2 cellular contexts compared by ENCODE assay signal in the genomic region with DNA sequence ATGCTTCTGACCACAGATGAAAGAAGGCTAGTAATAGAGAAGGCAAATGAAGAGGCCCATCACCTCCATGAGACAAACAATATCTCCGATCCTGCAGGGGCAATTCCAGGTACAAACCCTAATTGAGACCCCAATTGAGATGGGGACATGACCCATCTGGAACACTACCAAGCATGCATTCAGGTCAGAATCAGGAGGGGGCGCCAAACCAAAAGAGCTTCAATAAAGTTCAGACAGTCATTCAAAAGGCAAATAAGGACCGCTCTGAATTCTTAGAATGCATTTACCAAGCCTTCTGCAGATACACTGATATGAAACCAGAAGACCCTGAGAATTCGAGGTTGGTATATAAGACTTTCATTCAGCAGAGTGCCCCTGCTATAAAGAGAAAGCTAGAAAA.
TF ChIP-seq lines count a peak whose summit lies in the region.

No MANE protein-coding gene starts in this region.

TF ChIP-seq in Ishikawa, 13 proteins besides CTCF, POLR2A, EP300 and RAD21:
- TF ChIP-seq, protein P1, sequence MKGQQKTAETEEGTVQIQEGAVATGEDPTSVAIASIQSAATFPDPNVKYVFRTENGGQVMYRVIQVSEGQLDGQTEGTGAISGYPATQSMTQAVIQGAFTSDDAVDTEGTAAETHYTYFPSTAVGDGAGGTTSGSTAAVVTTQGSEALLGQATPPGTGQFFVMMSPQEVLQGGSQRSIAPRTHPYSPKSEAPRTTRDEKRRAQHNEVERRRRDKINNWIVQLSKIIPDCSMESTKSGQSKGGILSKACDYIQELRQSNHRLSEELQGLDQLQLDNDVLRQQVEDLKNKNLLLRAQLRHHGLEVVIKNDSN (IDR thresholded peaks at IDR 0.05) = no peak
- no peak for TF ChIP-seq NFIC (IDR thresholded peaks at IDR 0.05)
- TF ChIP-seq, protein P2, sequence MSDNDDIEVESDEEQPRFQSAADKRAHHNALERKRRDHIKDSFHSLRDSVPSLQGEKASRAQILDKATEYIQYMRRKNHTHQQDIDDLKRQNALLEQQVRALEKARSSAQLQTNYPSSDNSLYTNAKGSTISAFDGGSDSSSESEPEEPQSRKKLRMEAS (IDR thresholded peaks at IDR 0.05) = no peak
- TF ChIP-seq FOXM1 (IDR thresholded peaks at IDR 0.05; ENCODE audit: borderline replicate concordance, low read depth) = no peak
- no peak for TF ChIP-seq ZBTB7A (IDR thresholded peaks at IDR 0.05; ENCODE audit: low read depth)
- no peak for TF ChIP-seq TCF12 (IDR thresholded peaks at IDR 0.05; ENCODE audit: low read depth)
- no peak for TF ChIP-seq CEBPB (IDR thresholded peaks at IDR 0.05)
- TF ChIP-seq EGR1 (IDR thresholded peaks at IDR 0.05) = no peak
- no peak for TF ChIP-seq CREB1 (IDR thresholded peaks at IDR 0.05; ENCODE audit: low read depth)
- TF ChIP-seq TEAD4 (IDR thresholded peaks at IDR 0.05) = no peak
- TF ChIP-seq, protein P3, sequence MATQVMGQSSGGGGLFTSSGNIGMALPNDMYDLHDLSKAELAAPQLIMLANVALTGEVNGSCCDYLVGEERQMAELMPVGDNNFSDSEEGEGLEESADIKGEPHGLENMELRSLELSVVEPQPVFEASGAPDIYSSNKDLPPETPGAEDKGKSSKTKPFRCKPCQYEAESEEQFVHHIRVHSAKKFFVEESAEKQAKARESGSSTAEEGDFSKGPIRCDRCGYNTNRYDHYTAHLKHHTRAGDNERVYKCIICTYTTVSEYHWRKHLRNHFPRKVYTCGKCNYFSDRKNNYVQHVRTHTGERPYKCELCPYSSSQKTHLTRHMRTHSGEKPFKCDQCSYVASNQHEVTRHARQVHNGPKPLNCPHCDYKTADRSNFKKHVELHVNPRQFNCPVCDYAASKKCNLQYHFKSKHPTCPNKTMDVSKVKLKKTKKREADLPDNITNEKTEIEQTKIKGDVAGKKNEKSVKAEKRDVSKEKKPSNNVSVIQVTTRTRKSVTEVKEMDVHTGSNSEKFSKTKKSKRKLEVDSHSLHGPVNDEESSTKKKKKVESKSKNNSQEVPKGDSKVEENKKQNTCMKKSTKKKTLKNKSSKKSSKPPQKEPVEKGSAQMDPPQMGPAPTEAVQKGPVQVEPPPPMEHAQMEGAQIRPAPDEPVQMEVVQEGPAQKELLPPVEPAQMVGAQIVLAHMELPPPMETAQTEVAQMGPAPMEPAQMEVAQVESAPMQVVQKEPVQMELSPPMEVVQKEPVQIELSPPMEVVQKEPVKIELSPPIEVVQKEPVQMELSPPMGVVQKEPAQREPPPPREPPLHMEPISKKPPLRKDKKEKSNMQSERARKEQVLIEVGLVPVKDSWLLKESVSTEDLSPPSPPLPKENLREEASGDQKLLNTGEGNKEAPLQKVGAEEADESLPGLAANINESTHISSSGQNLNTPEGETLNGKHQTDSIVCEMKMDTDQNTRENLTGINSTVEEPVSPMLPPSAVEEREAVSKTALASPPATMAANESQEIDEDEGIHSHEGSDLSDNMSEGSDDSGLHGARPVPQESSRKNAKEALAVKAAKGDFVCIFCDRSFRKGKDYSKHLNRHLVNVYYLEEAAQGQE (IDR thresholded peaks at IDR 0.05; ENCODE audit: low read depth) = no peak

TF ChIP-seq in HepG2, 621 proteins besides CTCF, POLR2A, EP300 and RAD21:
- TF ChIP-seq, protein P4, sequence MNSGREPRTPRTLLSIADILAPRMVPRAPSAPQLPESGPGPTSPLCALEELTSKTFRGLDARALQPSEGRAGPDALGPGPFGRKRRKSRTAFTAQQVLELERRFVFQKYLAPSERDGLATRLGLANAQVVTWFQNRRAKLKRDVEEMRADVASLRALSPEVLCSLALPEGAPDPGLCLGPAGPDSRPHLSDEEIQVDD (CRISPR knock-in tag; IDR thresholded peaks at IDR 0.05; ENCODE audit: borderline replicate concordance) = no peak
- TF ChIP-seq ZNF549 (CRISPR knock-in tag; IDR thresholded peaks at IDR 0.05) (no peak), HDAC1 (CRISPR knock-in tag; IDR thresholded peaks at IDR 0.05) (no peak), SRF (IDR thresholded peaks at IDR 0.05; ENCODE audit: low read depth, low read length) (no peak), ATF7 (IDR thresholded peaks at IDR 0.05) (no peak), ATF7 (CRISPR knock-in tag; IDR thresholded peaks at IDR 0.05) (no peak), NFYB (CRISPR knock-in tag; IDR thresholded peaks at IDR 0.05) (no peak)
- TF ChIP-seq, protein P5, sequence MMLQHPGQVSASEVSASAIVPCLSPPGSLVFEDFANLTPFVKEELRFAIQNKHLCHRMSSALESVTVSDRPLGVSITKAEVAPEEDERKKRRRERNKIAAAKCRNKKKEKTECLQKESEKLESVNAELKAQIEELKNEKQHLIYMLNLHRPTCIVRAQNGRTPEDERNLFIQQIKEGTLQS (CRISPR knock-in tag; IDR thresholded peaks at IDR 0.05) = no peak
- TF ChIP-seq, protein P6, sequence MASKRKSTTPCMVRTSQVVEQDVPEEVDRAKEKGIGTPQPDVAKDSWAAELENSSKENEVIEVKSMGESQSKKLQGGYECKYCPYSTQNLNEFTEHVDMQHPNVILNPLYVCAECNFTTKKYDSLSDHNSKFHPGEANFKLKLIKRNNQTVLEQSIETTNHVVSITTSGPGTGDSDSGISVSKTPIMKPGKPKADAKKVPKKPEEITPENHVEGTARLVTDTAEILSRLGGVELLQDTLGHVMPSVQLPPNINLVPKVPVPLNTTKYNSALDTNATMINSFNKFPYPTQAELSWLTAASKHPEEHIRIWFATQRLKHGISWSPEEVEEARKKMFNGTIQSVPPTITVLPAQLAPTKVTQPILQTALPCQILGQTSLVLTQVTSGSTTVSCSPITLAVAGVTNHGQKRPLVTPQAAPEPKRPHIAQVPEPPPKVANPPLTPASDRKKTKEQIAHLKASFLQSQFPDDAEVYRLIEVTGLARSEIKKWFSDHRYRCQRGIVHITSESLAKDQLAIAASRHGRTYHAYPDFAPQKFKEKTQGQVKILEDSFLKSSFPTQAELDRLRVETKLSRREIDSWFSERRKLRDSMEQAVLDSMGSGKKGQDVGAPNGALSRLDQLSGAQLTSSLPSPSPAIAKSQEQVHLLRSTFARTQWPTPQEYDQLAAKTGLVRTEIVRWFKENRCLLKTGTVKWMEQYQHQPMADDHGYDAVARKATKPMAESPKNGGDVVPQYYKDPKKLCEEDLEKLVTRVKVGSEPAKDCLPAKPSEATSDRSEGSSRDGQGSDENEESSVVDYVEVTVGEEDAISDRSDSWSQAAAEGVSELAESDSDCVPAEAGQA (IDR thresholded peaks at IDR 0.05; ENCODE audit: low read depth) = no peak
- TF ChIP-seq, protein P6 (CRISPR knock-in tag; IDR thresholded peaks at IDR 0.05; ENCODE audit: borderline replicate concordance) = no peak
